Comparison of ENCODE assay signal across 10 cellular contexts in genomic region chr16:67910162-67910561, GRCh38. TPM values are rescaled to one million over a fixed set of nuclear protein-coding genes. Genes with fewer than 3 reads are reported as not detected.
DNase-seq lines count a peak whose midpoint lies in the region; ATAC-seq and TF ChIP-seq lines count a peak whose summit lies in the region.
"Had no signal": no experiment of that assay in that cellular context is flagged by ENCODE, and none has a peak within 500 bp of the region (broad histone marks: within the 10 kb centered on the region; RNA-seq: fewer than 3 reads in every experiment).

No MANE protein-coding gene starts in this region.

- no peaks in the 10 kb centered on the region for H3K27me3 Mint-ChIP-seq in activated T-helper 17 cell treated with anti-CD3 and anti-CD28 coated beads, Interleukin-2, amount 50 U/mL, for 72 hours
- H3K27me3 Mint-ChIP-seq: naive B cell had no signal

- no peak for TF ChIP-seq POLR2A in prostate gland (IDR thresholded peaks at IDR 0.05)

- H3K36me3 ChIP-seq in BE2C (no peaks in the 10 kb centered on the region), prostate gland (peaks cover 0 to 16% of the 10 kb centered on the region in 2 donors)

- H3K4me1 ChIP-seq in BE2C (peaks cover 7% of the 10 kb centered on the region), prostate gland (replicated peaks) (no peaks in the 10 kb centered on the region)
- H3K4me1 ChIP-seq: HAP-1 had no signal

- H3K27ac Mint-ChIP-seq in activated T-helper 17 cell treated with anti-CD3 and anti-CD28 coated beads, Interleukin-2, amount 50 U/mL, for 72 hours, result peak overlapping the region; percentile 41

- peaks cover 9% of the 10 kb centered on the region for H3K4me1 Mint-ChIP-seq in activated T-helper 17 cell treated with anti-CD3 and anti-CD28 coated beads, Interleukin-2, amount 50 U/mL, for 72 hours

- DNase-seq in BE2C (peak; percentile 49), HFF-Myc (ENCODE audit: extremely low read depth, low read depth) (peak; percentile 48), prostate gland (ENCODE audit: low spot score) (no peak), MV-4-11 (lab: John Stamatoyannopoulos, UW) (no peak), NCI-H446 (lab: John Stamatoyannopoulos, UW) (no peak)
- DNase-seq: naive B cell had no signal

- TF ChIP-seq CTCF in BE2C (IDR thresholded peaks at IDR 0.05; ENCODE audit: low read depth, low read length) (no peak), HFF-Myc (IDR thresholded peaks at IDR 0.05; ENCODE audit: low read depth, low read length, missing control alignments) (no peak), prostate gland (IDR thresholded peaks at IDR 0.05) (no peak)

- 74% methylated on average over 2 of the region's 2 CpGs for WGBS in prostate gland

- H3K4me3 ChIP-seq in BE2C (ENCODE audit: low read depth, low read length) (no peak overlapping the region), HFF-Myc (replicated peaks; ENCODE audit: low read depth, low read length) (no peak overlapping the region), prostate gland (no peak overlapping the region)
- H3K4me3 ChIP-seq: HAP-1 had no signal

- intact Hi-C loops in prostate gland (cut with DNase I), result no loop called here

- H3K27ac ChIP-seq in layer of hippocampus (ENCODE audit: low read depth, low read length) (peak overlapping the region; percentile 77), prostate gland (no peak overlapping the region)

- peaks cover 8% of the 10 kb centered on the region for H3K36me3 Mint-ChIP-seq in activated T-helper 17 cell treated with anti-CD3 and anti-CD28 coated beads, Interleukin-2, amount 50 U/mL, for 72 hours (ENCODE audit: low read depth)
- H3K36me3 Mint-ChIP-seq: naive B cell had no signal

- no peaks in the 10 kb centered on the region for H3K27me3 ChIP-seq in BE2C
- H3K27me3 ChIP-seq in layer of hippocampus (ENCODE audit: control insufficient read depth, insufficient read depth, low read length), result no peaks in the 10 kb centered on the region
- no peaks in the 10 kb centered on the region for H3K27me3 ChIP-seq in prostate gland (replicated peaks; ENCODE audit: insufficient read depth)

- no peak overlapping the region for H3K4me3 Mint-ChIP-seq in activated T-helper 17 cell treated with anti-CD3 and anti-CD28 coated beads, Interleukin-2, amount 50 U/mL, for 72 hours
- H3K4me3 Mint-ChIP-seq: naive B cell had no signal

- H3K9me3 Mint-ChIP-seq in activated T-helper 17 cell treated with anti-CD3 and anti-CD28 coated beads, Interleukin-2, amount 50 U/mL, for 72 hours, result no peaks in the 10 kb centered on the region
- H3K9me3 Mint-ChIP-seq: naive B cell had no signal

- H3K9me3 ChIP-seq in BE2C, result no peaks in the 10 kb centered on the region
- no peaks in the 10 kb centered on the region for H3K9me3 ChIP-seq in prostate gland
- H3K9me3 ChIP-seq: HAP-1 had no signal

- ATAC-seq in activated T-helper 17 cell treated with anti-CD3 and anti-CD28 coated beads, Interleukin-2, amount 50 U/mL, for 72 hours (replicated peaks), result peak; percentile 74
- no peak for ATAC-seq in HG02981 (IDR thresholded peaks at IDR 0.05; ENCODE audit: unreplicated experiment)

RNA-seq across cellular contexts. Expression of gene PSKH1, which starts 17.1 kb away (rescaled TPM):
- polyA plus RNA-seq in BE2C (2012; ENCODE audit: insufficient read depth, insufficient read length, low read depth), result 76.3 TPM
- total RNA-seq in activated T-helper 17 cell treated with anti-CD3 and anti-CD28 coated beads, Interleukin-2, amount 50 U/mL, for 72 hours, result 10 to 100 TPM in 1 of 2 donors, 1 to 10 TPM in 1; 7.5 to 11.8 TPM
- total RNA-seq in prostate gland, result 10 to 100 TPM; 16.7 to 53.2 TPM

RNA-seq across cellular contexts. Expression of gene CTRL, which starts 21.5 kb away (rescaled TPM):
- 5.6 TPM for polyA plus RNA-seq in BE2C (2012; ENCODE audit: insufficient read depth, insufficient read length, low read depth)
- 1 to 10 TPM; 4.0 to 6.1 TPM for total RNA-seq in activated T-helper 17 cell treated with anti-CD3 and anti-CD28 coated beads, Interleukin-2, amount 50 U/mL, for 72 hours
- under 1 TPM in 1 of 2 donors, not detected in 1; 0.85 TPM for total RNA-seq in prostate gland

RNA-seq across cellular contexts. Expression of gene NRN1L, which starts 25.5 kb away (rescaled TPM):
- polyA plus RNA-seq in BE2C (2012; ENCODE audit: insufficient read depth, insufficient read length, low read depth), result not detected
- 1 to 10 TPM in 1 of 2 donors, not detected in 1; 1.2 TPM for total RNA-seq in activated T-helper 17 cell treated with anti-CD3 and anti-CD28 coated beads, Interleukin-2, amount 50 U/mL, for 72 hours
- total RNA-seq in prostate gland, result 1 to 10 TPM; 4.0 to 4.4 TPM

RNA-seq across cellular contexts. Expression of gene PSMB10, which starts 26.5 kb away (rescaled TPM):
- 155 TPM for polyA plus RNA-seq in BE2C (2012; ENCODE audit: insufficient read depth, insufficient read length, low read depth)
- 100 to 1,000 TPM; 201 to 217 TPM for total RNA-seq in activated T-helper 17 cell treated with anti-CD3 and anti-CD28 coated beads, Interleukin-2, amount 50 U/mL, for 72 hours
- 10 to 100 TPM; 29.9 to 42.5 TPM for total RNA-seq in prostate gland

RNA-seq across cellular contexts. Expression of gene LCAT, which starts 33.8 kb away (rescaled TPM):
- 3.6 TPM for polyA plus RNA-seq in BE2C (2012; ENCODE audit: insufficient read depth, insufficient read length, low read depth)
- total RNA-seq in activated T-helper 17 cell treated with anti-CD3 and anti-CD28 coated beads, Interleukin-2, amount 50 U/mL, for 72 hours, result 10 to 100 TPM; 15.0 to 19.1 TPM
- total RNA-seq in prostate gland, result 10 to 100 TPM in 1 of 2 donors, 1 to 10 TPM in 1; 6.9 to 17.4 TPM

Comparison
In these comparisons a context has a peak if more than half of its experiments do, and no peak if none do; other contexts are left out.
1. DNase-seq: peak in BE2C (single experiment) and HFF-Myc (single experiment); none in prostate gland (single experiment), MV-4-11 (single experiment) and NCI-H446 (0 of 2).